ENCODE assay signal across 9 cellular contexts in genomic region chr9:137198748-137199276, GRCh38. TPM values are rescaled to one million over a fixed set of nuclear protein-coding genes. Genes with fewer than 3 reads are reported as not detected.
DNase-seq lines count a peak whose midpoint lies in the region; ATAC-seq and TF ChIP-seq lines count a peak whose summit lies in the region.
"Had no signal": no experiment of that assay in that cellular context is flagged by ENCODE, and none has a peak within 500 bp of the region (broad histone marks: within the 10 kb centered on the region; RNA-seq: fewer than 3 reads in every experiment).

No MANE protein-coding gene starts in this region.

- H3K4me3 ChIP-seq in adipocyte (ENCODE audit: low read length): peak overlapping the region; percentile 67
- H3K4me3 ChIP-seq in thoracic aorta: peak overlapping the region; percentile 69

- peaks cover 36% of the 10 kb centered on the region for H3K4me1 ChIP-seq in adipocyte (ENCODE audit: control insufficient read depth, insufficient read depth, low read length)
- H3K4me1 ChIP-seq in thoracic aorta (ENCODE audit: control insufficient read depth in 1 of 2, low read depth in 2 of 2): peaks cover 19 to 54% of the 10 kb centered on the region in 2 donors

- H3K27ac Mint-ChIP-seq in activated naive CD4-positive, alpha-beta T cell treated with anti-CD3 and anti-CD28 coated beads for 36 hours: no peak overlapping the region
- no peak overlapping the region for H3K27ac Mint-ChIP-seq in activated naive CD4-positive, alpha-beta T cell treated with anti-CD3 and anti-CD28 coated beads, Interleukin-2, amount 50 U/mL, for 72 hours

- intact Hi-C loops in activated naive CD4-positive, alpha-beta T cell treated with anti-CD3 and anti-CD28 coated beads for 36 hours (cut with micrococcal nuclease): no loop called here

- H3K27me3 ChIP-seq in adipocyte (replicated peaks; ENCODE audit: control insufficient read depth, insufficient read depth, low read length) (no peaks in the 10 kb centered on the region), layer of hippocampus (ENCODE audit: control insufficient read depth, insufficient read depth, low read length) (no peaks in the 10 kb centered on the region), thoracic aorta (replicated peaks; ENCODE audit: insufficient read depth) (no peaks in the 10 kb centered on the region)

- no peak for DNase-seq in activated naive CD4-positive, alpha-beta T cell treated with anti-CD3 and anti-CD28 coated beads for 36 hours
- no peak for DNase-seq in activated naive CD4-positive, alpha-beta T cell treated with anti-CD3 and anti-CD28 coated beads, Interleukin-2, amount 50 U/mL, for 72 hours (ENCODE audit: low spot score in 2 of 2)
- DNase-seq in adipocyte (ENCODE audit: low read depth) (no peak), thoracic aorta (ENCODE audit: low spot score) (no peak), NCI-H146 (lab: John Stamatoyannopoulos, UW) (no peak), CD1c-positive myeloid dendritic cell (ENCODE audit: extremely low spot score) (no peak), NCI-H524 (lab: John Stamatoyannopoulos, UW) (no peak)

- H3K9me3 ChIP-seq in adipocyte (ENCODE audit: control insufficient read depth, low read length): no peaks in the 10 kb centered on the region
- H3K9me3 ChIP-seq in thoracic aorta: no peaks in the 10 kb centered on the region

- no peaks in the 10 kb centered on the region for H3K36me3 Mint-ChIP-seq in activated naive CD4-positive, alpha-beta T cell treated with anti-CD3 and anti-CD28 coated beads for 36 hours (ENCODE audit: low read depth)
- no peaks in the 10 kb centered on the region for H3K36me3 Mint-ChIP-seq in activated naive CD4-positive, alpha-beta T cell treated with anti-CD3 and anti-CD28 coated beads, Interleukin-2, amount 50 U/mL, for 72 hours

- no peaks in the 10 kb centered on the region for H3K36me3 ChIP-seq in adipocyte (ENCODE audit: control insufficient read depth, insufficient read depth, low read length, severe bottlenecking)
- no peaks in the 10 kb centered on the region for H3K36me3 ChIP-seq in thoracic aorta

- H3K4me3 Mint-ChIP-seq in activated naive CD4-positive, alpha-beta T cell treated with anti-CD3 and anti-CD28 coated beads for 36 hours: peak overlapping the region; percentile 6

- peaks cover 23% of the 10 kb centered on the region for H3K4me1 Mint-ChIP-seq in activated naive CD4-positive, alpha-beta T cell treated with anti-CD3 and anti-CD28 coated beads for 36 hours (ENCODE audit: low read depth)

- no peak for ATAC-seq in activated naive CD4-positive, alpha-beta T cell treated with anti-CD3 and anti-CD28 coated beads, Interleukin-2, amount 50 U/mL, for 72 hours
- no peak for ATAC-seq in thoracic aorta (ENCODE audit: insufficient number of reproducible peaks, low FRiP score, low read depth)

- H3K27ac ChIP-seq in layer of hippocampus (ENCODE audit: low read depth, low read length) (peak overlapping the region; percentile 86), thoracic aorta (no peak overlapping the region)
- H3K27ac ChIP-seq: parathyroid adenoma had no signal

- H3K9ac ChIP-seq in adipocyte (ENCODE audit: low read length): peak overlapping the region; percentile 71
- H3K9ac ChIP-seq: parathyroid adenoma had no signal

- H3K27me3 Mint-ChIP-seq in activated naive CD4-positive, alpha-beta T cell treated with anti-CD3 and anti-CD28 coated beads for 36 hours (ENCODE audit: low read depth): no peaks in the 10 kb centered on the region

- H3K9me3 Mint-ChIP-seq in activated naive CD4-positive, alpha-beta T cell treated with anti-CD3 and anti-CD28 coated beads for 36 hours: no peaks in the 10 kb centered on the region
- no peaks in the 10 kb centered on the region for H3K9me3 Mint-ChIP-seq in activated naive CD4-positive, alpha-beta T cell treated with anti-CD3 and anti-CD28 coated beads, Interleukin-2, amount 50 U/mL, for 72 hours

- TF ChIP-seq CTCF in thoracic aorta (IDR thresholded peaks at IDR 0.05): no peak

- CTCF ChIA-PET in activated naive CD4-positive, alpha-beta T cell treated with anti-CD3 and anti-CD28 coated beads for 36 hours (lab: Charles Lee): interaction anchor here (1.6 to 3.8 kb wide), 3 partner anchors 10 to 169 kb away, joined by 3 to 16 read pairs (median 5); partner anchors contain the start of genes ANAPC2 and SSNA1

RNA-seq across cellular contexts. Expression of gene TPRN, which starts 1.7 kb away (rescaled TPM):
- total RNA-seq in activated naive CD4-positive, alpha-beta T cell treated with anti-CD3 and anti-CD28 coated beads for 36 hours: 1 to 10 TPM; 2.1 to 2.6 TPM
- 1 to 10 TPM; 5.7 to 7.3 TPM for total RNA-seq in activated naive CD4-positive, alpha-beta T cell treated with anti-CD3 and anti-CD28 coated beads, Interleukin-2, amount 50 U/mL, for 72 hours
- total RNA-seq in thoracic aorta: 1 to 10 TPM; 4.7 to 5.6 TPM

RNA-seq across cellular contexts. Expression of gene TMEM203, which starts 6.6 kb away (rescaled TPM):
- 10 to 100 TPM; 21.8 to 23.2 TPM for total RNA-seq in activated naive CD4-positive, alpha-beta T cell treated with anti-CD3 and anti-CD28 coated beads for 36 hours
- total RNA-seq in activated naive CD4-positive, alpha-beta T cell treated with anti-CD3 and anti-CD28 coated beads, Interleukin-2, amount 50 U/mL, for 72 hours: 10 to 100 TPM; 15.3 to 27.1 TPM
- total RNA-seq in thoracic aorta: 10 to 100 TPM; 12.0 to 35.2 TPM

RNA-seq across cellular contexts. Expression of gene NDOR1, which starts 6.7 kb away (rescaled TPM):
- total RNA-seq in activated naive CD4-positive, alpha-beta T cell treated with anti-CD3 and anti-CD28 coated beads for 36 hours: 10 to 100 TPM; 25.3 to 26.1 TPM
- total RNA-seq in activated naive CD4-positive, alpha-beta T cell treated with anti-CD3 and anti-CD28 coated beads, Interleukin-2, amount 50 U/mL, for 72 hours: 10 to 100 TPM; 31.7 to 48.5 TPM
- 10 to 100 TPM; 13.3 to 17.7 TPM for total RNA-seq in thoracic aorta

RNA-seq across cellular contexts. Expression of gene SSNA1, which starts 10.3 kb away (rescaled TPM):
- total RNA-seq in activated naive CD4-positive, alpha-beta T cell treated with anti-CD3 and anti-CD28 coated beads for 36 hours: 10 to 100 TPM; 48.2 to 49.9 TPM
- 10 to 100 TPM; 37.1 to 64.0 TPM for total RNA-seq in activated naive CD4-positive, alpha-beta T cell treated with anti-CD3 and anti-CD28 coated beads, Interleukin-2, amount 50 U/mL, for 72 hours
- total RNA-seq in thoracic aorta: 10 to 100 TPM; 40.6 to 67.1 TPM

RNA-seq across cellular contexts. Expression of gene ANAPC2, which starts 10.5 kb away (rescaled TPM):
- 10 to 100 TPM; 34.8 to 36.6 TPM for total RNA-seq in activated naive CD4-positive, alpha-beta T cell treated with anti-CD3 and anti-CD28 coated beads for 36 hours
- total RNA-seq in activated naive CD4-positive, alpha-beta T cell treated with anti-CD3 and anti-CD28 coated beads, Interleukin-2, amount 50 U/mL, for 72 hours: 10 to 100 TPM; 48.1 to 68.3 TPM
- 10 to 100 TPM; 25.2 to 43.0 TPM for total RNA-seq in thoracic aorta
